Comparison of ENCODE assay signal across 22 cellular contexts in genomic region chr5:606526-607399, GRCh38. TPM values are rescaled to one million over a fixed set of nuclear protein-coding genes. Genes with fewer than 3 reads are reported as not detected.
A peak's percentile ranks its signal among the peaks of the same experiment; 100 is the strongest.
DNase-seq lines count a peak whose midpoint lies in the region; ATAC-seq and TF ChIP-seq lines count a peak whose summit lies in the region.
"Had no signal": no experiment of that assay in that cellular context is flagged by ENCODE, and none has a peak within 500 bp of the region (broad histone marks: within the 10 kb centered on the region; RNA-seq: fewer than 3 reads in every experiment).

No MANE protein-coding gene starts in this region.

- H3K27me3 ChIP-seq in WERI-Rb-1 (ENCODE audit: insufficient read depth, low read depth, severe bottlenecking) (peaks cover 20% of the 10 kb centered on the region), mesendoderm (ENCODE audit: insufficient read depth, low read length, poor library complexity) (no peaks in the 10 kb centered on the region)

- H3K79me2 ChIP-seq in mesendoderm (ENCODE audit: control insufficient read depth, insufficient read depth, low read length) = no peaks in the 10 kb centered on the region

- H2BK15ac ChIP-seq in mesendoderm (replicated peaks; ENCODE audit: low read depth) = no peak overlapping the region

- H3K9ac ChIP-seq in mesendoderm (ENCODE audit: low read length) = no peak overlapping the region

- no peaks in the 10 kb centered on the region for H3K9me3 ChIP-seq in WERI-Rb-1 (ENCODE audit: severe bottlenecking)
- H3K9me3 ChIP-seq: tibial nerve had no signal

- H3K4me1 ChIP-seq in mesendoderm (ENCODE audit: control insufficient read depth, low read depth, low read length) = no peaks in the 10 kb centered on the region

- no peak overlapping the region for H4K8ac ChIP-seq in mesendoderm (ENCODE audit: low read depth, low read length)

- H3K23ac ChIP-seq in mesendoderm (ENCODE audit: low read length) = no peak overlapping the region

- H3K4me3 Mint-ChIP-seq in activated T-cell treated with anti-CD3 and anti-CD28 coated beads, Interleukin-2, amount 50 U/mL, for 24 hours = no peak overlapping the region
- H3K4me3 Mint-ChIP-seq in activated T-cell treated with anti-CD3 and anti-CD28 coated beads, Interleukin-2, amount 50 U/mL, for 72 hours = no peak overlapping the region
- H3K4me3 Mint-ChIP-seq in naive B cell = peak overlapping the region in 5 of 8 donors; percentile 12 to 71 (median 61)
- H3K4me3 Mint-ChIP-seq in type B pancreatic cell = no peak overlapping the region
- H3K4me3 Mint-ChIP-seq: activated CD8-positive, alpha-beta T cell treated with anti-CD3 and anti-CD28 coated beads, Interleukin-2, amount 10 ng/mL, durations not matched to agents 7 days and 5 days; T-helper 1 cell treated with Interleukin-12 subunit alpha and Interleukin-12 subunit beta and Interleukin-4 antibody, amounts not matched to agents 30 μg/mL and 1 μg/mL, for 36 hours had no signal

- no peak overlapping the region for H3K18ac ChIP-seq in mesendoderm (ENCODE audit: low read length)

- no peaks in the 10 kb centered on the region for H3K9me3 Mint-ChIP-seq in activated T-cell treated with anti-CD3 and anti-CD28 coated beads, Interleukin-2, amount 50 U/mL, for 24 hours
- H3K9me3 Mint-ChIP-seq in activated T-cell treated with anti-CD3 and anti-CD28 coated beads, Interleukin-2, amount 50 U/mL, for 72 hours = no peaks in the 10 kb centered on the region
- H3K9me3 Mint-ChIP-seq in naive B cell = peaks cover 0 to 5% (median 0%) of the 10 kb centered on the region in 7 donors
- no peaks in the 10 kb centered on the region for H3K9me3 Mint-ChIP-seq in type B pancreatic cell
- H3K9me3 Mint-ChIP-seq: T-helper 1 cell treated with Interleukin-12 subunit alpha and Interleukin-12 subunit beta and Interleukin-4 antibody, amounts not matched to agents 30 μg/mL and 1 μg/mL, for 36 hours had no signal

- WGBS in mesendoderm (ENCODE audit: extremely low coverage, insufficient coverage, low lambda C conversion rate) = no CpG with 5 or more reads among the region's 21 CpGs

- H3K56ac ChIP-seq in mesendoderm (ENCODE audit: low read length) = no peak overlapping the region

- H3K4me2 ChIP-seq in mesendoderm (ENCODE audit: low read length) = no peak overlapping the region

- no peak overlapping the region for H3K27ac ChIP-seq in WERI-Rb-1
- H3K27ac ChIP-seq in mesendoderm (ENCODE audit: low read depth, low read length) = no peak overlapping the region
- H3K27ac ChIP-seq: SK-N-MC, tibial nerve had no signal

- peak; percentile 19 for DNase-seq in activated T-cell treated with anti-CD3 and anti-CD28 coated beads, Interleukin-2, amount 50 U/mL, for 24 hours
- no peak for DNase-seq in activated T-cell treated with anti-CD3 and anti-CD28 coated beads, Interleukin-2, amount 50 U/mL, for 72 hours
- DNase-seq in WERI-Rb-1 (peak; percentile 5), naive B cell (no peak), type B pancreatic cell (ENCODE audit: extremely low spot score, unreplicated experiment) (peak; percentile 66), mesendoderm (no peak)
- DNase-seq: activated CD4-positive, alpha-beta T cell treated with anti-CD3 and anti-CD28 coated beads for 1 hour; activated CD8-positive, alpha-beta T cell treated with anti-CD3 and anti-CD28 coated beads, Interleukin-2, amount 10 ng/mL, durations not matched to agents 7 days and 5 days; activated T-cell treated with anti-CD3 and anti-CD28 coated beads, Interleukin-2, amount 50 U/mL, for 48 hours; AML-193; Kasumi-1; NCI-H1694; NCI-H2171; NCI-H510A treated with DMSO at 0.1 percent for 48 hours; NK-92 treated with Interleukin-12 subunit alpha and Interleukin-12 subunit beta, amount 100 ng/mL, for 24 hours; nucleus accumbens had no signal

- H2BK120ac ChIP-seq in mesendoderm (ENCODE audit: low read depth, low read length) = no peak overlapping the region

- H3K36me3 Mint-ChIP-seq in activated T-cell treated with anti-CD3 and anti-CD28 coated beads, Interleukin-2, amount 50 U/mL, for 24 hours (ENCODE audit: low read depth) = no peaks in the 10 kb centered on the region
- no peaks in the 10 kb centered on the region for H3K36me3 Mint-ChIP-seq in activated T-cell treated with anti-CD3 and anti-CD28 coated beads, Interleukin-2, amount 50 U/mL, for 72 hours (ENCODE audit: insufficient read depth in 2 of 2)
- H3K36me3 Mint-ChIP-seq in naive B cell (no peaks in the 10 kb centered on the region), type B pancreatic cell (no peaks in the 10 kb centered on the region)
- H3K36me3 Mint-ChIP-seq: activated naive CD8-positive, alpha-beta T cell had no signal

- H4K5ac ChIP-seq in mesendoderm (ENCODE audit: low read length) = no peak overlapping the region

- H2AK5ac ChIP-seq in mesendoderm (ENCODE audit: low read length) = no peak overlapping the region

- H3K4me3 ChIP-seq in WERI-Rb-1 (ENCODE audit: low read depth, low read length) (no peak overlapping the region), mesendoderm (ENCODE audit: low read length) (no peak overlapping the region)
- H3K4me3 ChIP-seq: SK-N-MC, tibial nerve had no signal

- H3K36me3 ChIP-seq in WERI-Rb-1 (no peaks in the 10 kb centered on the region), mesendoderm (ENCODE audit: control insufficient read depth, insufficient read depth, low read length) (no peaks in the 10 kb centered on the region)
- H3K36me3 ChIP-seq: tibial nerve had no signal

- ATAC-seq in activated T-cell treated with anti-CD3 and anti-CD28 coated beads, Interleukin-2, amount 50 U/mL, for 72 hours (replicated peaks in 1 of 2) = no peak
- ATAC-seq in naive B cell (ENCODE audit: low read depth in 2 of 2) (no peak), GM19452 (IDR thresholded peaks at IDR 0.05; ENCODE audit: unreplicated experiment) (no peak), HG03521 (IDR thresholded peaks at IDR 0.05; ENCODE audit: unreplicated experiment) (no peak)
- ATAC-seq: activated CD8-positive, alpha-beta T cell treated with anti-CD3 and anti-CD28 coated beads, Interleukin-2, amount 10 ng/mL, durations not matched to agents 7 days and 5 days had no signal

- peaks cover 35% of the 10 kb centered on the region for H3K27me3 Mint-ChIP-seq in activated T-cell treated with anti-CD3 and anti-CD28 coated beads, Interleukin-2, amount 50 U/mL, for 24 hours
- H3K27me3 Mint-ChIP-seq in activated T-cell treated with anti-CD3 and anti-CD28 coated beads, Interleukin-2, amount 50 U/mL, for 72 hours (ENCODE audit: low read depth) = peaks cover 16% of the 10 kb centered on the region
- H3K27me3 Mint-ChIP-seq in naive B cell (peaks cover 15 to 69% (median 50%) of the 10 kb centered on the region in 3 donors), type B pancreatic cell (peaks cover 8% of the 10 kb centered on the region)

- H3K4ac ChIP-seq in mesendoderm (ENCODE audit: low read depth, low read length) = no peak overlapping the region

- no peaks in the 10 kb centered on the region for H3K79me1 ChIP-seq in mesendoderm (ENCODE audit: low read length)

- H3K27ac Mint-ChIP-seq in activated T-cell treated with anti-CD3 and anti-CD28 coated beads, Interleukin-2, amount 50 U/mL, for 24 hours = no peak overlapping the region
- H3K27ac Mint-ChIP-seq in activated T-cell treated with anti-CD3 and anti-CD28 coated beads, Interleukin-2, amount 50 U/mL, for 72 hours = no peak overlapping the region
- H3K27ac Mint-ChIP-seq in naive B cell (peak overlapping the region in 2 of 6 donors; percentile 82 to 87), type B pancreatic cell (no peak overlapping the region)
- H3K27ac Mint-ChIP-seq: activated CD8-positive, alpha-beta T cell treated with anti-CD3 and anti-CD28 coated beads, Interleukin-2, amount 10 ng/mL, durations not matched to agents 7 days and 5 days; activated naive CD8-positive, alpha-beta T cell; T-helper 1 cell treated with Interleukin-12 subunit alpha and Interleukin-12 subunit beta and Interleukin-4 antibody, amounts not matched to agents 30 μg/mL and 1 μg/mL, for 36 hours had no signal

- TF ChIP-seq CTCF in WERI-Rb-1 (IDR thresholded peaks at IDR 0.05; ENCODE audit: low read depth, low read length) = no peak
- TF ChIP-seq CTCF in type B pancreatic cell (conservative IDR thresholded peaks at IDR 0.05) = no peak

- no peak overlapping the region for H2BK5ac ChIP-seq in mesendoderm (ENCODE audit: low read length)

- peaks cover 19% of the 10 kb centered on the region for H3K4me1 Mint-ChIP-seq in activated T-cell treated with anti-CD3 and anti-CD28 coated beads, Interleukin-2, amount 50 U/mL, for 24 hours (ENCODE audit: low read depth)
- peaks cover 26% of the 10 kb centered on the region for H3K4me1 Mint-ChIP-seq in activated T-cell treated with anti-CD3 and anti-CD28 coated beads, Interleukin-2, amount 50 U/mL, for 72 hours (ENCODE audit: low read depth)
- peaks cover 31 to 38% (median 35%) of the 10 kb centered on the region in 3 donors for H3K4me1 Mint-ChIP-seq in naive B cell
- peaks cover 4% of the 10 kb centered on the region for H3K4me1 Mint-ChIP-seq in type B pancreatic cell (ENCODE audit: unreplicated experiment)

RNA-seq across cellular contexts. Expression of gene CEP72, which starts 5.4 kb away (rescaled TPM):
- 10 to 100 TPM; 18.6 to 18.7 TPM for total RNA-seq in activated T-cell treated with anti-CD3 and anti-CD28 coated beads, Interleukin-2, amount 50 U/mL, for 72 hours
- 1 to 10 TPM in 5 of 6 donors, not detected in 1; 1.9 to 7.8 (median 2.9) TPM for polyA plus RNA-seq in naive B cell (ENCODE audit: low read depth in 6 of 6)
- 14.2 and 27.8 TPM in 2 replicates for total RNA-seq in type B pancreatic cell (ENCODE audit: low replicate concordance)
- polyA plus RNA-seq in mesendoderm (2013, experiment 1 of 2) = 3.7 TPM
- polyA plus RNA-seq in mesendoderm (2013, experiment 2 of 2) = 3.9 TPM

Comparison
In these comparisons a context has a peak if more than half of its experiments do, and no peak if none do; other contexts are left out.
1. DNase-seq: peak in activated T-cell treated with anti-CD3 and anti-CD28 coated beads, Interleukin-2, amount 50 U/mL, for 24 hours (single experiment), WERI-Rb-1 (single experiment) and type B pancreatic cell (single experiment); none in activated T-cell treated with anti-CD3 and anti-CD28 coated beads, Interleukin-2, amount 50 U/mL, for 72 hours (0 of 2), naive B cell (single experiment) and mesendoderm (single experiment).
2. H3K4me3 Mint-ChIP-seq: peak in naive B cell (5 of 8); none in activated T-cell treated with anti-CD3 and anti-CD28 coated beads, Interleukin-2, amount 50 U/mL, for 24 hours (single experiment), activated T-cell treated with anti-CD3 and anti-CD28 coated beads, Interleukin-2, amount 50 U/mL, for 72 hours (0 of 2) and type B pancreatic cell (single experiment).